In genomic region chr6:17313238-17313637, GRCh38 we compare ENCODE assay signal across 3 cellular contexts.
A peak's percentile ranks its signal among the peaks of the same experiment; 100 is the strongest.
TF ChIP-seq lines count a peak whose summit lies in the region.

No MANE protein-coding gene starts in this region.

TF ChIP-seq in WTC11, 78 proteins besides CTCF, POLR2A, EP300 and RAD21:
- TF ChIP-seq NFYB (CRISPR knock-in tag; conservative IDR thresholded peaks at IDR 0.05; ENCODE audit: low read depth), result peak; percentile 35; the same call in 1 of the 2 replicates

TF ChIP-seq in K562, 482 proteins besides CTCF, POLR2A, EP300 and RAD21:
- peak; percentile 50; the same call in 1 of the 2 replicates for TF ChIP-seq USF2 (CRISPR knock-in tag; IDR thresholded peaks at IDR 0.05)
- peak; percentile 44 for TF ChIP-seq NFYB (IDR thresholded peaks at IDR 0.05; ENCODE audit: extremely low read depth, insufficient read length)
- TF ChIP-seq RAD51 (IDR thresholded peaks at IDR 0.05; ENCODE audit: borderline replicate concordance, low read depth), result peak; percentile 14; the same call in 1 of the 2 replicates
- 0 out of 2 replicates have a peak, but pooled peaks have one; percentile 14 for TF ChIP-seq USF1 (CRISPR knock-in tag; IDR thresholded peaks at IDR 0.05)

TF ChIP-seq in HepG2, 621 proteins besides CTCF, POLR2A, EP300 and RAD21:
- peak; percentile 58; the same call in 1 of the 2 replicates for TF ChIP-seq NFYB (CRISPR knock-in tag; IDR thresholded peaks at IDR 0.05)
- peak; percentile 22; the same call in 1 of the 2 replicates for TF ChIP-seq NFYC (CRISPR knock-in tag; IDR thresholded peaks at IDR 0.05)
